ENCODE assay signal across 8 cellular contexts in genomic region chr5:59506285-59506877, GRCh38.
DNase-seq lines count a peak whose midpoint lies in the region; ATAC-seq and TF ChIP-seq lines count a peak whose summit lies in the region.

No MANE protein-coding gene starts in this region.

- H3K9ac ChIP-seq in adipocyte (ENCODE audit: low read length): no peak overlapping the region

- ATAC-seq in left lung: peak; percentile 47
- ATAC-seq in omental fat pad (ENCODE audit: low FRiP score): no peak
- no peak for ATAC-seq in HG03039 (IDR thresholded peaks at IDR 0.05; ENCODE audit: unreplicated experiment)
- no peak for ATAC-seq in GM19397 (IDR thresholded peaks at IDR 0.05; ENCODE audit: unreplicated experiment)
- ATAC-seq in GM19351 (IDR thresholded peaks at IDR 0.05; ENCODE audit: unreplicated experiment): no peak

- DNase-seq in LoVo (ENCODE audit: low spot score): peak; percentile 38
- DNase-seq in adipocyte (ENCODE audit: low read depth): peak; percentile 73
- no peak for DNase-seq in left lung
- DNase-seq in omental fat pad (ENCODE audit: low spot score): no peak

- H3K4me1 ChIP-seq in adipocyte (ENCODE audit: control insufficient read depth, insufficient read depth, low read length) (no peaks in the 10 kb centered on the region), left lung (no peaks in the 10 kb centered on the region)

- H3K27me3 ChIP-seq in adipocyte (replicated peaks; ENCODE audit: control insufficient read depth, insufficient read depth, low read length) (no peaks in the 10 kb centered on the region), left lung (no peaks in the 10 kb centered on the region)

- TF ChIP-seq CTCF in C4-2B (conservative IDR thresholded peaks at IDR 0.05): peak; percentile 87
- peak in 1 of 2 donors; percentile 38 for TF ChIP-seq CTCF in left lung (IDR thresholded peaks at IDR 0.05)
- no peak for TF ChIP-seq CTCF in omental fat pad (IDR thresholded peaks at IDR 0.05)

- intact Hi-C loops in left lung (cut with DNase I): no loop called here

- no peak overlapping the region for H3K27ac ChIP-seq in C4-2B
- H3K27ac ChIP-seq in left lung: no peak overlapping the region

- H3K36me3 ChIP-seq in adipocyte (ENCODE audit: control insufficient read depth, insufficient read depth, low read length, severe bottlenecking) (no peaks in the 10 kb centered on the region), left lung (no peaks in the 10 kb centered on the region)

- H3K4me3 ChIP-seq in adipocyte (ENCODE audit: low read length): no peak overlapping the region
- no peak overlapping the region for H3K4me3 ChIP-seq in left lung

- H3K9me3 ChIP-seq in adipocyte (ENCODE audit: control insufficient read depth, low read length): no peaks in the 10 kb centered on the region
- no peaks in the 10 kb centered on the region for H3K9me3 ChIP-seq in left lung

Comparison
In these comparisons a context has a peak if more than half of its experiments do, and no peak if none do; other contexts are left out.
1. DNase-seq: peak in LoVo (single experiment) and adipocyte (single experiment); none in left lung (0 of 2) and omental fat pad (single experiment).